ENCODE assay signal across 13 cellular contexts in genomic region chr2:74405994-74406583, GRCh38. TPM values are rescaled to one million over a fixed set of nuclear protein-coding genes. Genes with fewer than 3 reads are reported as not detected.
DNase-seq lines count a peak whose midpoint lies in the region; ATAC-seq, FAIRE-seq and TF ChIP-seq lines count a peak whose summit lies in the region.
"Had no signal": no experiment of that assay in that cellular context is flagged by ENCODE, and none has a peak within 500 bp of the region (broad histone marks: within the 10 kb centered on the region; RNA-seq: fewer than 3 reads in every experiment).

No MANE protein-coding gene starts in this region.

- TF ChIP-seq CTCF in bronchial epithelial cell (IDR thresholded peaks at IDR 0.05; ENCODE audit: insufficient read depth, low read length, severe bottlenecking) = no peak
- no peak for TF ChIP-seq CTCF in tibial artery (IDR thresholded peaks at IDR 0.05)

- no peak for TF ChIP-seq POLR2A in erythroblast (IDR thresholded peaks at IDR 0.05; ENCODE audit: low read length)

- no peaks in the 10 kb centered on the region for H3K4me1 ChIP-seq in tibial artery
- H3K4me1 ChIP-seq: BLaER1 had no signal

- FAIRE-seq in bronchial epithelial cell (lab: Jason Lieb, UNC) = no peak

- DNase-seq in Caki2 (ENCODE audit: low read depth) = peak; percentile 92
- DNase-seq in bronchial epithelial cell (ENCODE audit: low read depth) = peak; percentile 83
- no peak for DNase-seq in NCI-H2081 (lab: John Stamatoyannopoulos, UW)
- DNase-seq in erythroblast (lab: John Stamatoyannopoulos, UW) = no peak
- DNase-seq in tibial artery = no peak
- no peak for DNase-seq in GM03348 (ENCODE audit: low spot score)
- DNase-seq: activated CD4-positive, CD25-positive, alpha-beta regulatory T cell treated with anti-CD3 and anti-CD28 coated beads, Interleukin-2, amount 50 U/mL, for 72 hours; NCI-H510A treated with DMSO at 0.1 percent for 48 hours had no signal

- in situ Hi-C loops in Caki2 (cut with HindIII; ENCODE audit: low pct_unique_long_range_greater_than_20kb, low sequenced_read_pairs) = no loop called here

- H3K36me3 ChIP-seq in bronchial epithelial cell (ENCODE audit: control insufficient read depth, insufficient read depth, low read length) (no peaks in the 10 kb centered on the region), tibial artery (no peaks in the 10 kb centered on the region)
- H3K36me3 ChIP-seq: BLaER1, thoracic aorta had no signal

- H3K9me3 ChIP-seq in tibial artery = no peaks in the 10 kb centered on the region
- H3K9me3 ChIP-seq: BLaER1, thoracic aorta had no signal

- H3K27ac ChIP-seq in tibial artery = no peak overlapping the region
- H3K27ac ChIP-seq: BLaER1, SK-N-MC, thoracic aorta had no signal

- intact Hi-C loops in tibial artery (cut with DNase I; ENCODE audit: low total_unique reads) = no loop called here

- ATAC-seq in GM18907 (IDR thresholded peaks at IDR 0.05; ENCODE audit: unreplicated experiment) (peak; percentile 68), HG03342 (IDR thresholded peaks at IDR 0.05; ENCODE audit: unreplicated experiment) (peak; percentile 87)

- H3K27me3 ChIP-seq in bronchial epithelial cell (ENCODE audit: control insufficient read depth, insufficient read depth, low read length) = no peaks in the 10 kb centered on the region
- no peaks in the 10 kb centered on the region for H3K27me3 ChIP-seq in tibial artery
- H3K27me3 ChIP-seq: BLaER1 had no signal

- H3K4me3 ChIP-seq in bronchial epithelial cell (ENCODE audit: low read depth, low read length) = no peak overlapping the region
- H3K4me3 ChIP-seq in tibial artery = no peak overlapping the region
- H3K4me3 ChIP-seq: BLaER1, SK-N-MC, thoracic aorta had no signal

RNA-seq across cellular contexts. Expression of gene C2orf81, which starts 15.3 kb away (rescaled TPM):
- 7.9 and 9.6 TPM in 2 replicates for total RNA-seq in Caki2 (2014; rRNA removed; shearing (Covaris generic); ENCODE audit: low replicate concordance)
- total RNA-seq in bronchial epithelial cell = 0.26 TPM in 2 replicates

RNA-seq across cellular contexts. Expression of gene WDR54, which starts 15.4 kb away (rescaled TPM):
- total RNA-seq in Caki2 (2014; rRNA removed; shearing (Covaris generic); ENCODE audit: low replicate concordance) = 183 and 209 TPM in 2 replicates
- 26.9 and 31.6 TPM in 2 replicates for total RNA-seq in bronchial epithelial cell

RNA-seq across cellular contexts. Expression of gene DCTN1, which starts 26.0 kb away (rescaled TPM):
- total RNA-seq in Caki2 (2014; rRNA removed; shearing (Covaris generic); ENCODE audit: low replicate concordance) = 117 TPM in 2 replicates
- 65.8 and 79.8 TPM in 2 replicates for total RNA-seq in bronchial epithelial cell

RNA-seq across cellular contexts. Expression of gene RTKN, which starts 35.6 kb away (rescaled TPM):
- total RNA-seq in Caki2 (2014; rRNA removed; shearing (Covaris generic); ENCODE audit: low replicate concordance) = 55.6 and 71.1 TPM in 2 replicates
- total RNA-seq in bronchial epithelial cell = 22.1 and 24.1 TPM in 2 replicates

RNA-seq across cellular contexts. Expression of gene INO80B, which starts 48.8 kb away (rescaled TPM):
- 13.5 and 37.7 TPM in 2 replicates for total RNA-seq in Caki2 (2014; rRNA removed; shearing (Covaris generic); ENCODE audit: low replicate concordance)
- total RNA-seq in bronchial epithelial cell = 13.7 and 26.6 TPM in 2 replicates

Comparison
In these comparisons a context has a peak if more than half of its experiments do, and no peak if none do; other contexts are left out.
1. DNase-seq: peak in Caki2 (single experiment) and bronchial epithelial cell (single experiment); none in NCI-H2081 (0 of 2), erythroblast (0 of 2), tibial artery (0 of 2) and GM03348 (single experiment).